In genomic region chr13:102680842-102681725, GRCh38 we compare ENCODE assay signal across 11 cellular contexts. TPM values are rescaled to one million over a fixed set of nuclear protein-coding genes. Genes with fewer than 3 reads are reported as not detected.
A peak's percentile ranks its signal among the peaks of the same experiment; 100 is the strongest.
DNase-seq lines count a peak whose midpoint lies in the region; ATAC-seq and TF ChIP-seq lines count a peak whose summit lies in the region.
"Had no signal": no experiment of that assay in that cellular context is flagged by ENCODE, and none has a peak within 500 bp of the region (broad histone marks: within the 10 kb centered on the region; RNA-seq: fewer than 3 reads in every experiment).

No MANE protein-coding gene starts in this region.

- H2BK15ac ChIP-seq in IMR-90 (ENCODE audit: low read depth, low read length): no peak overlapping the region

- H2BK20ac ChIP-seq in IMR-90 (ENCODE audit: low read depth, low read length): no peak overlapping the region

- no peak for TF ChIP-seq CTCF in IMR-90 (conservative IDR thresholded peaks at IDR 0.05; ENCODE audit: low read depth, low read length)

- no peak overlapping the region for H2AK9ac ChIP-seq in IMR-90 (replicated peaks; ENCODE audit: low read depth, low read length, poor library complexity)

- no peak overlapping the region for H2AK5ac ChIP-seq in IMR-90 (ENCODE audit: low read depth, low read length)

- no peak overlapping the region for H3K23ac ChIP-seq in IMR-90 (ENCODE audit: low read depth, low read length)

- no peaks in the 10 kb centered on the region for H3K27me3 ChIP-seq in IMR-90 (ENCODE audit: control insufficient read depth, insufficient read depth, low read length)

- 100% methylated on average over 2 of the region's 5 CpGs; no CpG with 5 or more reads in 1 of the 2 experiments for WGBS in IMR-90 (ENCODE audit: extremely low coverage in 2 of 2, insufficient read length in 1 of 2), 2 experiments

- intact Hi-C loops in IMR-90 (cut with micrococcal nuclease) (no loop called here), sciatic nerve (cut with DNase I) (no loop called here)
- intact Hi-C loops in activated T-helper 2 cell treated with anti-CD3 and anti-CD28 coated beads, Interferon-gamma antibody, Interleukin-2, Interleukin-4, amounts not matched to agents 10 μg/mL and 5 μg/mL and 100 μg/mL, durations not matched to agents 14 hours and 24 hours and 36 hours (cut with micrococcal nuclease): loop anchor here (5.0 kb wide), 1 partner anchor 116 kb away; the partner anchor contains the start of genes BIVM and POGLUT2

- H3K9me3 Mint-ChIP-seq in activated CD4-positive, alpha-beta T cell treated with anti-CD3 and anti-CD28 coated beads, Interleukin-2, amount 10 ng/mL, durations not matched to agents 7 days and 5 days: no peaks in the 10 kb centered on the region
- H3K9me3 Mint-ChIP-seq in activated T-helper 2 cell treated with anti-CD3 and anti-CD28 coated beads, Interferon-gamma antibody, Interleukin-2, Interleukin-4, amounts not matched to agents 10 μg/mL and 5 μg/mL and 100 μg/mL, durations not matched to agents 14 hours and 24 hours and 36 hours: peaks cover 3% of the 10 kb centered on the region

- no peak for TF ChIP-seq POLR2A in IMR-90 (IDR thresholded peaks at IDR 0.05; ENCODE audit: low read depth, low read length)

- no peak overlapping the region for H3K4me2 ChIP-seq in IMR-90 (ENCODE audit: low read depth, low read length)

- DNase-seq in activated CD4-positive, alpha-beta T cell treated with anti-CD3 and anti-CD28 coated beads, Interleukin-2, amount 10 ng/mL, durations not matched to agents 7 days and 5 days: no peak
- DNase-seq in activated CD4-positive, alpha-beta T cell treated with anti-CD3 and anti-CD28 coated beads, Interleukin-2, amount 50 U/mL, for 48 hours: no peak
- peak; percentile 30 for DNase-seq in IMR-90
- no peak for DNase-seq in activated T-helper 2 cell treated with anti-CD3 and anti-CD28 coated beads, Interferon-gamma antibody, Interleukin-2, Interleukin-4, amounts not matched to agents 10 μg/mL and 5 μg/mL and 100 μg/mL, durations not matched to agents 14 hours and 24 hours and 36 hours (ENCODE audit: low spot score)
- DNase-seq in sciatic nerve (ENCODE audit: low spot score): no peak
- no peak for DNase-seq in NCI-H2081 treated with DMSO at 0.1 percent for 48 hours (lab: John Stamatoyannopoulos, UW)
- no peak for DNase-seq in C1 segment of cervical spinal cord (lab: John Stamatoyannopoulos, UW)
- DNase-seq in NCI-H345 (lab: John Stamatoyannopoulos, UW): no peak
- DNase-seq: ACHN had no signal

- H3K4me3 Mint-ChIP-seq in activated CD4-positive, alpha-beta T cell treated with anti-CD3 and anti-CD28 coated beads, Interleukin-2, amount 10 ng/mL, durations not matched to agents 7 days and 5 days: no peak overlapping the region
- H3K4me3 Mint-ChIP-seq in activated T-helper 2 cell treated with anti-CD3 and anti-CD28 coated beads, Interferon-gamma antibody, Interleukin-2, Interleukin-4, amounts not matched to agents 10 μg/mL and 5 μg/mL and 100 μg/mL, durations not matched to agents 14 hours and 24 hours and 36 hours (ENCODE audit: low read depth): no peak overlapping the region

- H2BK120ac ChIP-seq in IMR-90 (ENCODE audit: low read depth, low read length): no peak overlapping the region

- no peak overlapping the region for H3K14ac ChIP-seq in IMR-90 (replicated peaks; ENCODE audit: low read depth, low read length)

- POLR2A ChIA-PET in activated CD4-positive, alpha-beta T cell treated with anti-CD3 and anti-CD28 coated beads, Interleukin-2, amount 10 ng/mL, durations not matched to agents 7 days and 5 days (lab: Charles Lee): no interaction called here
- POLR2A ChIA-PET in IMR-90 (lab: Charles Lee; ENCODE audit: unreplicated experiment): no interaction called here

- H4K20me1 ChIP-seq in IMR-90 (ENCODE audit: insufficient read depth, low read length): no peaks in the 10 kb centered on the region

- ATAC-seq in IMR-90 (ENCODE audit: low read depth): peak; percentile 46; the same call in 1 of the 2 replicates
- peak; percentile 51 for ATAC-seq in sciatic nerve

- no peak overlapping the region for H3K4ac ChIP-seq in IMR-90 (ENCODE audit: low read depth, low read length)

- H3K36me3 Mint-ChIP-seq in activated CD4-positive, alpha-beta T cell treated with anti-CD3 and anti-CD28 coated beads, Interleukin-2, amount 10 ng/mL, durations not matched to agents 7 days and 5 days (ENCODE audit: low read depth): peaks cover 38% of the 10 kb centered on the region
- H3K36me3 Mint-ChIP-seq in activated T-helper 2 cell treated with anti-CD3 and anti-CD28 coated beads, Interferon-gamma antibody, Interleukin-2, Interleukin-4, amounts not matched to agents 10 μg/mL and 5 μg/mL and 100 μg/mL, durations not matched to agents 14 hours and 24 hours and 36 hours (ENCODE audit: low read depth): peaks cover 52% of the 10 kb centered on the region

- H3K4me1 ChIP-seq in IMR-90 (ENCODE audit: control insufficient read depth, insufficient read depth, low read length): no peaks in the 10 kb centered on the region

- no peak overlapping the region for H2BK5ac ChIP-seq in IMR-90 (ENCODE audit: low read depth, low read length, poor library complexity, severe bottlenecking)

- TF ChIP-seq RAD21 in IMR-90 (IDR thresholded peaks at IDR 0.05; ENCODE audit: low read length): no peak

- H3K9ac ChIP-seq in IMR-90 (ENCODE audit: low read depth, low read length): no peak overlapping the region

- no peak overlapping the region for H3K56ac ChIP-seq in IMR-90 (ENCODE audit: extremely low read depth, insufficient read depth, low read length)

- CTCF ChIA-PET in activated CD4-positive, alpha-beta T cell treated with anti-CD3 and anti-CD28 coated beads, Interleukin-2, amount 10 ng/mL, durations not matched to agents 7 days and 5 days (lab: Charles Lee): no interaction called here
- CTCF ChIA-PET in IMR-90 (lab: Yijun Ruan, JAX): no interaction called here

- H3K18ac ChIP-seq in IMR-90 (ENCODE audit: low read depth, low read length): no peak overlapping the region

- H2AFZ ChIP-seq in IMR-90 (replicated peaks; ENCODE audit: low read length, poor library complexity): no peak overlapping the region

- H4K5ac ChIP-seq in IMR-90 (ENCODE audit: low read depth, low read length): no peak overlapping the region

- no peak overlapping the region for H4K8ac ChIP-seq in IMR-90 (ENCODE audit: low read depth in 2 of 2, low read length in 2 of 2)

- H3K4me3 ChIP-seq in IMR-90 (ENCODE audit: insufficient read depth, low read depth, low read length): no peak overlapping the region

- peak overlapping the region; percentile 58 for H3K27ac Mint-ChIP-seq in activated CD4-positive, alpha-beta T cell treated with anti-CD3 and anti-CD28 coated beads, Interleukin-2, amount 10 ng/mL, durations not matched to agents 7 days and 5 days
- peak overlapping the region; percentile 23 for H3K27ac Mint-ChIP-seq in activated T-helper 2 cell treated with anti-CD3 and anti-CD28 coated beads, Interferon-gamma antibody, Interleukin-2, Interleukin-4, amounts not matched to agents 10 μg/mL and 5 μg/mL and 100 μg/mL, durations not matched to agents 14 hours and 24 hours and 36 hours

- peaks cover 15% of the 10 kb centered on the region for H3K36me3 ChIP-seq in IMR-90 (ENCODE audit: control insufficient read depth, insufficient read depth, low read length)

- H3K79me1 ChIP-seq in IMR-90 (ENCODE audit: low read depth in 1 of 2, low read length in 2 of 2): no peaks in the 10 kb centered on the region

- no peak overlapping the region for H4K91ac ChIP-seq in IMR-90 (ENCODE audit: insufficient read depth, low read depth, low read length)

- no peak overlapping the region for H3K27ac ChIP-seq in IMR-90 (ENCODE audit: insufficient read depth, low read length)

- peaks cover 29% of the 10 kb centered on the region for H3K4me1 Mint-ChIP-seq in activated CD4-positive, alpha-beta T cell treated with anti-CD3 and anti-CD28 coated beads, Interleukin-2, amount 10 ng/mL, durations not matched to agents 7 days and 5 days
- peaks cover 31% of the 10 kb centered on the region for H3K4me1 Mint-ChIP-seq in activated T-helper 2 cell treated with anti-CD3 and anti-CD28 coated beads, Interferon-gamma antibody, Interleukin-2, Interleukin-4, amounts not matched to agents 10 μg/mL and 5 μg/mL and 100 μg/mL, durations not matched to agents 14 hours and 24 hours and 36 hours (ENCODE audit: low read depth)

- no TSS peak for BruUV-seq in IMR-90 (replicated peaks; lab: Mats Ljungman, UMichigan)

- in situ Hi-C loops in IMR-90 (cut with MboI; ENCODE audit: low sequenced_read_pairs): no loop called here

- no peaks in the 10 kb centered on the region for H3K27me3 Mint-ChIP-seq in activated CD4-positive, alpha-beta T cell treated with anti-CD3 and anti-CD28 coated beads, Interleukin-2, amount 10 ng/mL, durations not matched to agents 7 days and 5 days
- no peaks in the 10 kb centered on the region for H3K27me3 Mint-ChIP-seq in activated T-helper 2 cell treated with anti-CD3 and anti-CD28 coated beads, Interferon-gamma antibody, Interleukin-2, Interleukin-4, amounts not matched to agents 10 μg/mL and 5 μg/mL and 100 μg/mL, durations not matched to agents 14 hours and 24 hours and 36 hours (ENCODE audit: low read depth)

- dilution Hi-C loops in IMR-90 (cut with HindIII; ENCODE audit: low sequenced_read_pairs, unreplicated experiment): no loop called here

- H3K9me3 ChIP-seq in IMR-90 (ENCODE audit: control insufficient read depth, insufficient read depth, low read length): 0 out of 2 replicates have a peak, but pooled peaks cover 2% of the 10 kb centered on the region

- no peaks in the 10 kb centered on the region for H3K9me1 ChIP-seq in IMR-90 (ENCODE audit: insufficient read depth, low read length)

TF ChIP-seq in IMR-90, 13 proteins besides CTCF, POLR2A, EP300 and RAD21 (continues in another document):
- no peak for TF ChIP-seq RCOR1 (IDR thresholded peaks at IDR 0.05; ENCODE audit: insufficient replicate concordance, low read length)
- TF ChIP-seq, protein P1, sequence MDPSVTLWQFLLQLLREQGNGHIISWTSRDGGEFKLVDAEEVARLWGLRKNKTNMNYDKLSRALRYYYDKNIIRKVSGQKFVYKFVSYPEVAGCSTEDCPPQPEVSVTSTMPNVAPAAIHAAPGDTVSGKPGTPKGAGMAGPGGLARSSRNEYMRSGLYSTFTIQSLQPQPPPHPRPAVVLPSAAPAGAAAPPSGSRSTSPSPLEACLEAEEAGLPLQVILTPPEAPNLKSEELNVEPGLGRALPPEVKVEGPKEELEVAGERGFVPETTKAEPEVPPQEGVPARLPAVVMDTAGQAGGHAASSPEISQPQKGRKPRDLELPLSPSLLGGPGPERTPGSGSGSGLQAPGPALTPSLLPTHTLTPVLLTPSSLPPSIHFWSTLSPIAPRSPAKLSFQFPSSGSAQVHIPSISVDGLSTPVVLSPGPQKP (IDR thresholded peaks at IDR 0.05; ENCODE audit: borderline replicate concordance, low read depth, low read length): no peak

RNA-seq across cellular contexts. Expression of gene METTL21C, which starts 13.8 kb away (rescaled TPM):
- not detected for total RNA-seq in activated CD4-positive, alpha-beta T cell treated with anti-CD3 and anti-CD28 coated beads, Interleukin-2, amount 10 ng/mL, durations not matched to agents 7 days and 5 days
- not detected in 2 replicates for total RNA-seq in IMR-90 (2012; rRNA removed)
- not detected in 2 replicates for polyA plus RNA-seq in IMR-90 (2012; rRNA removed)
- polyA plus RNA-seq in IMR-90 (2012; cell fraction: cytosol; rRNA removed): not detected in 2 replicates
- polyA plus RNA-seq in IMR-90 (2012; cell fraction: nucleus; rRNA removed; ENCODE audit: low replicate concordance): not detected in 2 replicates
- total RNA-seq in activated T-helper 2 cell treated with anti-CD3 and anti-CD28 coated beads, Interferon-gamma antibody, Interleukin-2, Interleukin-4, amounts not matched to agents 10 μg/mL and 5 μg/mL and 100 μg/mL, durations not matched to agents 14 hours and 24 hours and 36 hours: not detected in 2 replicates
- total RNA-seq in sciatic nerve: not detected
- total RNA-seq: T-helper 1 cell treated with Interleukin-12 subunit alpha and Interleukin-12 subunit beta and Interleukin-4 antibody, amounts not matched to agents 30 ng/mL and 1 ng/mL, for 36 hours had no signal
- polyA plus RNA-seq: liver had no signal
